In genomic region chr12:121800694-121801600, GRCh38 we compare ENCODE assay signal across 8 cellular contexts. TPM values are rescaled to one million over a fixed set of nuclear protein-coding genes. Genes with fewer than 3 reads are reported as not detected.
A peak's percentile ranks its signal among the peaks of the same experiment; 100 is the strongest.
DNase-seq lines count a peak whose midpoint lies in the region; ATAC-seq, FAIRE-seq and TF ChIP-seq lines count a peak whose summit lies in the region.

No MANE protein-coding gene starts in this region.

- peak overlapping the region; percentile 98 for H3K9ac ChIP-seq in HUES48 (ENCODE audit: low read depth, low read length)

- H3K9me3 ChIP-seq in HUES48 (ENCODE audit: control insufficient read depth, insufficient read depth, low read length) (no peaks in the 10 kb centered on the region), heart left ventricle (no peaks in the 10 kb centered on the region), pancreas (no peaks in the 10 kb centered on the region)

- DNase-seq in DMS79 treated with DMSO at 0.1 percent for 48 hours (lab: John Stamatoyannopoulos, UW) (peak; percentile 54), amniotic epithelial cell (ENCODE audit: low read depth) (peak; percentile 77), heart left ventricle (peak; percentile 85 to 91 (median 86)), pancreas (peak; percentile 74 to 93 (median 83)), GM19240 (ENCODE audit: insufficient read length, low spot score) (no peak)

- H3K4me1 ChIP-seq in HUES48 (ENCODE audit: control insufficient read depth, insufficient read depth, low read length) (peaks cover 29% of the 10 kb centered on the region), heart left ventricle (peaks cover 22 to 67% (median 39%) of the 10 kb centered on the region in 12 donors), pancreas (peaks cover 22 to 30% (median 29%) of the 10 kb centered on the region in 3 donors)

- peak in 1 of 2 donors; percentile 65 for TF ChIP-seq POLR2A in heart left ventricle (IDR thresholded peaks at IDR 0.05)

- peak overlapping the region; percentile 86 for H3K4me3 ChIP-seq in HUES48 (ENCODE audit: low read depth, low read length)
- H3K4me3 ChIP-seq in heart left ventricle = peak overlapping the region; percentile 64 to 89 (median 78)
- H3K4me3 ChIP-seq in pancreas = peak overlapping the region; percentile 51 to 85 (median 66)

- no peak for TF ChIP-seq CTCF in heart left ventricle (IDR thresholded peaks at IDR 0.05)
- TF ChIP-seq CTCF in pancreas (IDR thresholded peaks at IDR 0.05) = no peak

- WGBS in heart left ventricle, 4 donors = 1 to 3% (median 2%) methylated on average over 41 to 86 of the region's 86 CpGs
- WGBS in pancreas, 2 donors = 1% methylated on average over 67 to 86 of the region's 86 CpGs

- intact Hi-C loops in heart left ventricle (cut with DNase I) = no loop called here
- intact Hi-C loops in pancreas (cut with DNase I) = no loop called here

- H3K27me3 ChIP-seq in HUES48 (ENCODE audit: control insufficient read depth, insufficient read depth, low read length) (no peaks in the 10 kb centered on the region), heart left ventricle (no peaks in the 10 kb centered on the region), pancreas (no peaks in the 10 kb centered on the region)

- H3K36me3 ChIP-seq in HUES48 (ENCODE audit: control insufficient read depth, insufficient read depth, low read length) (peaks cover 22% of the 10 kb centered on the region), heart left ventricle (peaks cover 0 to 27% (median 2%) of the 10 kb centered on the region in 9 donors), pancreas (no peaks in the 10 kb centered on the region)

- FAIRE-seq in pancreas (lab: Jason Lieb, UNC) = no peak

- H3K27ac ChIP-seq in HUES48 (ENCODE audit: low read depth, low read length) (peak overlapping the region; percentile 100), heart left ventricle (peak overlapping the region; percentile 99 to 100 (median 100)), pancreas (peak overlapping the region; percentile 98 to 100 (median 100))

- ATAC-seq in SK-N-SH treated with all-trans-retinoic acid at 6 μM for 48 hours = no peak
- ATAC-seq in heart left ventricle = no peak
- ATAC-seq in pancreas = peak in 2 of 4 donors; percentile 9 to 14
- ATAC-seq in HG03196 (IDR thresholded peaks at IDR 0.05; ENCODE audit: unreplicated experiment) = no peak

TF ChIP-seq in SK-N-SH treated with all-trans-retinoic acid at 6 μM for 48 hours, 23 proteins besides CTCF, POLR2A, EP300 and RAD21:
- 0 out of 2 replicates have a peak, but pooled peaks have one; percentile 45 for TF ChIP-seq ZFP3 (CRISPR knock-in tag; IDR thresholded peaks at IDR 0.05)
- TF ChIP-seq CSDC2 (CRISPR knock-in tag; IDR thresholded peaks at IDR 0.05) = 0 out of 2 replicates have a peak, but pooled peaks have one; percentile 13
- TF ChIP-seq TCF4 (CRISPR knock-in tag; IDR thresholded peaks at IDR 0.05; ENCODE audit: borderline replicate concordance) = no peak

RNA-seq across cellular contexts. Expression of gene SETD1B, which starts 2.9 kb away (rescaled TPM):
- total RNA-seq in heart left ventricle = 10 to 100 TPM in 5 of 9 donors, 1 to 10 TPM in 4; 6.2 to 17.0 (median 12.0) TPM
- 1 to 10 TPM; 6.9 to 7.2 TPM for polyA plus RNA-seq in heart left ventricle
- 10 to 100 TPM; 10.5 to 16.3 (median 12.2) TPM for total RNA-seq in pancreas
- polyA plus RNA-seq in pancreas = 10 to 100 TPM in 1 of 2 donors, 1 to 10 TPM in 1; 9.2 to 18.5 TPM

RNA-seq across cellular contexts. Expression of gene RHOF, which starts 7.5 kb away (rescaled TPM):
- total RNA-seq in heart left ventricle (10 to 100 TPM; 18.8 to 45.2 (median 26.6) TPM), pancreas (10 to 100 TPM in 1 of 6 donors, 1 to 10 TPM in 5; 3.6 to 12.6 (median 4.9) TPM)
- polyA plus RNA-seq in heart left ventricle (10 to 100 TPM; 18.8 to 23.8 TPM), pancreas (1 to 10 TPM; 2.8 to 5.6 TPM)

RNA-seq across cellular contexts. Expression of gene HPD, which starts 57.7 kb away (rescaled TPM):
- 1 to 10 TPM in 7 of 9 donors, under 1 TPM in 2; 0.36 to 2.2 (median 1.5) TPM for total RNA-seq in heart left ventricle
- polyA plus RNA-seq in heart left ventricle = 1 to 10 TPM in 1 of 2 donors, under 1 TPM in 1; 0.55 to 1.1 TPM
- 1 to 10 TPM in 5 of 6 donors, under 1 TPM in 1; 0.71 to 3.0 (median 1.9) TPM for total RNA-seq in pancreas
- 1 to 10 TPM; 2.8 to 3.9 TPM for polyA plus RNA-seq in pancreas
